In genomic region chrX:2385224-2385623, GRCh38 we compare ENCODE assay signal across 12 cellular contexts.
DNase-seq lines count a peak whose midpoint lies in the region; ATAC-seq and TF ChIP-seq lines count a peak whose summit lies in the region.
"Had no signal": no experiment of that assay in that cellular context is flagged by ENCODE, and none has a peak within 500 bp of the region (broad histone marks: within the 10 kb centered on the region; RNA-seq: fewer than 3 reads in every experiment).

No MANE protein-coding gene starts in this region.

- H4K20me1 ChIP-seq in GM23248 (ENCODE audit: insufficient read depth): no peaks in the 10 kb centered on the region

- in situ Hi-C loops in GM23248 (cut with MboI): no loop called here

- no peak overlapping the region for H2AFZ ChIP-seq in GM23248

- ATAC-seq in RWPE2 (ENCODE audit: low read depth) (peak; percentile 64; the same call in 2 of the 3 replicates), HG02610 (IDR thresholded peaks at IDR 0.05; ENCODE audit: unreplicated experiment) (no peak), HG03139 (IDR thresholded peaks at IDR 0.05; ENCODE audit: unreplicated experiment) (no peak)
- ATAC-seq: left lung had no signal

- H3K9me2 ChIP-seq in GM23248 (ENCODE audit: insufficient read depth): no peaks in the 10 kb centered on the region; the same call in 1 of the 2 replicates

- H3K4me1 ChIP-seq in GM23248 (ENCODE audit: insufficient read depth) (no peaks in the 10 kb centered on the region), RWPE2 (ENCODE audit: insufficient read depth, poor library complexity, severe bottlenecking) (peaks cover 3% of the 10 kb centered on the region)
- H3K4me1 ChIP-seq: Caco-2, left lung had no signal

- H3K4me3 ChIP-seq in GM23248 (no peak overlapping the region), RWPE2 (ENCODE audit: severe bottlenecking) (no peak overlapping the region), fibroblast of mammary gland (ENCODE audit: control insufficient read depth, low read depth, low read length) (no peak overlapping the region), skeletal muscle cell (ENCODE audit: low read depth, low read length) (no peak overlapping the region)
- H3K4me3 ChIP-seq: left lung had no signal

- DNase-seq in GM23248 (peak; percentile 71), RWPE2 (ENCODE audit: low spot score) (no peak), fibroblast of mammary gland (ENCODE audit: low read depth) (peak; percentile 83), skeletal muscle cell (ENCODE audit: low read depth) (peak; percentile 29), NCI-H2227 (lab: John Stamatoyannopoulos, UW; ENCODE audit: unreplicated experiment) (no peak), erythroblast (lab: John Stamatoyannopoulos, UW) (no peak)
- DNase-seq: Caco-2, left lung, NCI-H2081 treated with DMSO at 0.1 percent for 48 hours, nephron progenitor cell had no signal

- no peaks in the 10 kb centered on the region for H3K36me3 ChIP-seq in GM23248 (ENCODE audit: low read depth)
- H3K36me3 ChIP-seq in RWPE2 (ENCODE audit: low read depth): no peaks in the 10 kb centered on the region

- no peak overlapping the region for H3K4me2 ChIP-seq in GM23248 (ENCODE audit: unreplicated experiment)

- peaks cover 4% of the 10 kb centered on the region; the same call in 1 of the 2 replicates for H3K79me2 ChIP-seq in GM23248 (ENCODE audit: insufficient read depth)

- H3K27ac ChIP-seq in GM23248 (no peak overlapping the region), RWPE2 (ENCODE audit: poor library complexity, severe bottlenecking) (no peak overlapping the region)
- H3K27ac ChIP-seq: left lung had no signal

- TF ChIP-seq POLR2A in erythroblast (IDR thresholded peaks at IDR 0.05; ENCODE audit: low read length): no peak

- WGBS in GM23248 (ENCODE audit: low coverage in 1 of 2, low lambda C conversion rate in 2 of 2, missing lambda C conversion rate in 2 of 2), 2 experiments: 42 to 46% methylated on average over 3 of the region's 3 CpGs

- TF ChIP-seq CTCF in RWPE2 (IDR thresholded peaks at IDR 0.05; ENCODE audit: poor library complexity, severe bottlenecking): no peak
- no peak for TF ChIP-seq CTCF in fibroblast of mammary gland (conservative IDR thresholded peaks at IDR 0.05; ENCODE audit: control insufficient read depth, insufficient read depth, low read depth, low read length)

- H3F3A ChIP-seq in GM23248 (ENCODE audit: insufficient read depth): peaks cover 9% of the 10 kb centered on the region; the same call in 1 of the 2 replicates

- no peak overlapping the region for H3K9ac ChIP-seq in GM23248

- H3K9me3 ChIP-seq in GM23248 (ENCODE audit: low read depth) (no peaks in the 10 kb centered on the region), RWPE2 (ENCODE audit: severe bottlenecking) (no peaks in the 10 kb centered on the region)
- H3K9me3 ChIP-seq: left lung had no signal

- no peaks in the 10 kb centered on the region for H3K27me3 ChIP-seq in GM23248 (replicated peaks; ENCODE audit: insufficient read depth)
- H3K27me3 ChIP-seq in RWPE2 (ENCODE audit: insufficient read depth, poor library complexity, severe bottlenecking): no peaks in the 10 kb centered on the region
- H3K27me3 ChIP-seq: left lung had no signal

Comparison
In these comparisons a context has a peak if more than half of its experiments do, and no peak if none do; other contexts are left out.
1. DNase-seq: peak in GM23248 (single experiment), fibroblast of mammary gland (single experiment) and skeletal muscle cell (single experiment); none in RWPE2 (single experiment), NCI-H2227 (single experiment) and erythroblast (0 of 2).